20 cellular contexts compared by ENCODE assay signal in genomic region chr11:63760487-63761079, GRCh38. TPM values are rescaled to one million over a fixed set of nuclear protein-coding genes. Genes with fewer than 3 reads are reported as not detected.
DNase-seq lines count a peak whose midpoint lies in the region; ATAC-seq, FAIRE-seq and TF ChIP-seq lines count a peak whose summit lies in the region.
"Had no signal": no experiment of that assay in that cellular context is flagged by ENCODE, and none has a peak within 500 bp of the region (broad histone marks: within the 10 kb centered on the region; RNA-seq: fewer than 3 reads in every experiment).

No MANE protein-coding gene starts in this region.

- peaks cover 4% of the 10 kb centered on the region for H3K4me1 Mint-ChIP-seq in MCF 10A (ENCODE audit: insufficient read depth, unreplicated experiment)
- no peaks in the 10 kb centered on the region for H3K4me1 Mint-ChIP-seq in activated CD8-positive, alpha-beta T cell treated with anti-CD3 and anti-CD28 coated beads for 36 hours (ENCODE audit: low read depth)
- H3K4me1 Mint-ChIP-seq: CD14-positive monocyte, IgD-negative memory B cell had no signal

- TF ChIP-seq RAD21 in K562 (CRISPR knock-in tag; conservative IDR thresholded peaks at IDR 0.05 in 1 of 2, IDR thresholded peaks at IDR 0.05 in 1 of 2), result no peak

- H3K27ac Mint-ChIP-seq in MCF 10A (ENCODE audit: low read depth, unreplicated experiment), result no peak overlapping the region
- no peak overlapping the region for H3K27ac Mint-ChIP-seq in activated CD8-positive, alpha-beta T cell treated with anti-CD3 and anti-CD28 coated beads for 36 hours

- CTCF ChIA-PET in K562 (lab: Yijun Ruan, JAX; ENCODE audit: low intra/inter-chr PET ratio) (no interaction called here), MCF 10A (lab: Yijun Ruan, JAX) (interaction anchor here (0.6 to 1.0 kb wide), 2 partner anchors 15 to 118 kb away, joined by 3 read pairs; no protein-coding TSS in a partner anchor)
- CTCF ChIA-PET in activated CD8-positive, alpha-beta T cell treated with anti-CD3 and anti-CD28 coated beads for 36 hours (lab: Charles Lee), result interaction anchor here (1.4 kb wide), 1 partner anchor 22 kb away, joined by 4 read pairs; no protein-coding TSS in a partner anchor

- no peak overlapping the region for H4K8ac ChIP-seq in mesenchymal stem cell (ENCODE audit: low read length)

- in situ Hi-C loops in K562 (cut with MboI) (loop anchor here (10.0 kb wide), 1 partner anchor 384 kb away; no protein-coding TSS in a partner anchor), transverse colon (cut with MboI; ENCODE audit: low pct_ligation_motif_present in 1 of 4, low pct_unique_long_range_greater_than_20kb in 1 of 4, low sequenced_read_pairs in 3 of 4) (loop anchor here in 1 of 4 donors (10.0 kb wide), 1 partner anchor 184 kb away; no protein-coding TSS in a partner anchor)

- H3K27ac ChIP-seq in HUES48 (ENCODE audit: low read depth, low read length) (peak overlapping the region; percentile 91), K562 (ENCODE audit: extremely low read depth, low read depth, low read length) (no peak overlapping the region), iPS-20b (ENCODE audit: low read length) (peak overlapping the region; percentile 4), transverse colon (no peak overlapping the region), mesenchymal stem cell (ENCODE audit: low read length, poor library complexity, severe bottlenecking) (no peak overlapping the region)
- H3K27ac ChIP-seq: A549 had no signal

- no peaks in the 10 kb centered on the region for H3K27me3 Mint-ChIP-seq in MCF 10A (ENCODE audit: insufficient read depth, unreplicated experiment)
- H3K27me3 Mint-ChIP-seq in activated CD8-positive, alpha-beta T cell treated with anti-CD3 and anti-CD28 coated beads for 36 hours, result no peaks in the 10 kb centered on the region
- H3K27me3 Mint-ChIP-seq: IgD-negative memory B cell had no signal

- peak; percentile 46 for DNase-seq in 8988T
- DNase-seq in K562 (ENCODE audit: extremely low read depth in 1 of 4, low spot score in 3 of 4), result no peak
- no peak for DNase-seq in transverse colon
- DNase-seq in mesenchymal stem cell, result no peak
- no peak for DNase-seq in MCF 10A (ENCODE audit: unreplicated experiment)
- DNase-seq in activated CD8-positive, alpha-beta T cell treated with anti-CD3 and anti-CD28 coated beads for 36 hours, result no peak
- DNase-seq: GF-D8; MV-4-11; NCI-H1417 treated with DMSO at 0.1 percent for 48 hours; NCI-H2029; NCI-H524; NK-92 treated with Interleukin-12 subunit alpha and Interleukin-12 subunit beta, amount 100 ng/mL, for 24 hours; PC-3; SK-N-SH had no signal

- no peak overlapping the region for H2BK120ac ChIP-seq in mesenchymal stem cell (ENCODE audit: low read depth, low read length)

- no peaks in the 10 kb centered on the region for H3K27me3 ChIP-seq in HUES48 (ENCODE audit: control insufficient read depth, insufficient read depth, low read length)
- no peaks in the 10 kb centered on the region for H3K27me3 ChIP-seq in K562 (ENCODE audit: control insufficient read depth in 2 of 2, insufficient read depth in 2 of 2, low read length in 2 of 2)
- H3K27me3 ChIP-seq in iPS-20b (ENCODE audit: insufficient read depth, low read length), result no peaks in the 10 kb centered on the region
- no peaks in the 10 kb centered on the region for H3K27me3 ChIP-seq in transverse colon
- H3K27me3 ChIP-seq in mesenchymal stem cell (ENCODE audit: control insufficient read depth in 1 of 2, insufficient read depth in 1 of 2, low read length in 2 of 2), result no peaks in the 10 kb centered on the region

- H3K4me3 ChIP-seq in HUES48 (ENCODE audit: low read depth, low read length) (peak overlapping the region; percentile 90), K562 (no peak overlapping the region), iPS-20b (ENCODE audit: low read length) (peak overlapping the region; percentile 91), transverse colon (no peak overlapping the region), mesenchymal stem cell (ENCODE audit: insufficient read depth in 1 of 2, low read depth in 1 of 2, low read length in 2 of 2) (no peak overlapping the region)
- H3K4me3 ChIP-seq: A549 had no signal

- BruUV-seq in K562 (replicated peaks; lab: Mats Ljungman, UMichigan) (no TSS peak), MCF 10A (replicated peaks; lab: Mats Ljungman, UMichigan) (no TSS peak)

- H3K9me3 Mint-ChIP-seq in MCF 10A (ENCODE audit: unreplicated experiment), result no peaks in the 10 kb centered on the region
- H3K9me3 Mint-ChIP-seq in activated CD8-positive, alpha-beta T cell treated with anti-CD3 and anti-CD28 coated beads for 36 hours, result no peaks in the 10 kb centered on the region
- H3K9me3 Mint-ChIP-seq: IgD-negative memory B cell had no signal

- H3K4me1 ChIP-seq in HUES48 (ENCODE audit: control insufficient read depth, insufficient read depth, low read length) (peaks cover 25% of the 10 kb centered on the region), K562 (replicated peaks in 1 of 2; ENCODE audit: control insufficient read depth in 2 of 2, insufficient read depth in 2 of 2, low read length in 2 of 2) (peaks cover 0 to 25% of the 10 kb centered on the region in 2 experiments; a peak in 2 of 5 replicates), iPS-20b (ENCODE audit: insufficient read depth, low read length) (peaks cover 27% of the 10 kb centered on the region; the same call in 1 of the 2 replicates), transverse colon (peaks cover 8 to 38% (median 31%) of the 10 kb centered on the region in 4 donors), mesenchymal stem cell (ENCODE audit: control insufficient read depth, insufficient read depth, low read depth, low read length) (peaks cover 38% of the 10 kb centered on the region)

- no peak overlapping the region for H3K4me2 ChIP-seq in K562 (ENCODE audit: insufficient read depth, low read length)
- no peak overlapping the region for H3K4me2 ChIP-seq in mesenchymal stem cell (ENCODE audit: low read length, poor library complexity, severe bottlenecking)
- H3K4me2 ChIP-seq: A549, SK-N-SH had no signal

- no peaks in the 10 kb centered on the region for H3K79me2 ChIP-seq in K562 (ENCODE audit: control insufficient read depth, insufficient read depth, low read length)

- H4K91ac ChIP-seq in mesenchymal stem cell (ENCODE audit: low read length), result no peak overlapping the region

- H3K36me3 ChIP-seq in HUES48 (ENCODE audit: control insufficient read depth, insufficient read depth, low read length) (peaks cover 38% of the 10 kb centered on the region), K562 (ENCODE audit: control insufficient read depth, insufficient read depth, low read length) (peaks cover 69% of the 10 kb centered on the region; the same call in 2 of the 3 replicates), iPS-20b (ENCODE audit: insufficient read depth, low read depth, low read length) (peaks cover 48% of the 10 kb centered on the region), transverse colon (peaks cover 0 to 18% (median 0%) of the 10 kb centered on the region in 4 donors), mesenchymal stem cell (ENCODE audit: control insufficient read depth in 1 of 2, insufficient read depth in 2 of 2, low read depth in 1 of 2, low read length in 2 of 2) (peaks cover 48 to 56% of the 10 kb centered on the region in 2 experiments)

- H4K20me1 ChIP-seq in K562 (replicated peaks; ENCODE audit: control insufficient read depth, insufficient read depth, low read length), result no peaks in the 10 kb centered on the region

- H3K23ac ChIP-seq in mesenchymal stem cell (ENCODE audit: low read length in 2 of 2), result no peak overlapping the region

- no peaks in the 10 kb centered on the region for H3K9me1 ChIP-seq in K562 (ENCODE audit: control insufficient read depth, insufficient read depth, low read length)

- intact Hi-C loops in K562 (cut with micrococcal nuclease) (no loop called here), transverse colon (cut with DNase I; ENCODE audit: low total_unique reads) (loop anchor here (10.0 kb wide), 1 partner anchor 76 kb away; the partner anchor contains the start of gene RTN3), MCF 10A (cut with micrococcal nuclease) (no loop called here)
- intact Hi-C loops in activated CD8-positive, alpha-beta T cell treated with anti-CD3 and anti-CD28 coated beads for 36 hours (cut with micrococcal nuclease), result no loop called here

- H3K36me3 Mint-ChIP-seq in MCF 10A (ENCODE audit: insufficient read depth, unreplicated experiment), result peaks cover 62% of the 10 kb centered on the region
- peaks cover 3% of the 10 kb centered on the region for H3K36me3 Mint-ChIP-seq in activated CD8-positive, alpha-beta T cell treated with anti-CD3 and anti-CD28 coated beads for 36 hours (ENCODE audit: low read depth)
- H3K36me3 Mint-ChIP-seq: IgD-negative memory B cell had no signal

- H3K9me3 ChIP-seq in HUES48 (ENCODE audit: control insufficient read depth, insufficient read depth, low read length) (no peaks in the 10 kb centered on the region), K562 (replicated peaks; ENCODE audit: control insufficient read depth, insufficient read depth, low read depth, low read length) (no peaks in the 10 kb centered on the region), iPS-20b (ENCODE audit: insufficient read depth, low read depth, low read length) (no peaks in the 10 kb centered on the region), transverse colon (no peaks in the 10 kb centered on the region), mesenchymal stem cell (ENCODE audit: control insufficient read depth, low read length) (no peaks in the 10 kb centered on the region)
- H3K9me3 ChIP-seq: A549, SK-N-SH had no signal

- no peak for TF ChIP-seq CTCF in K562 (IDR thresholded peaks at IDR 0.05 in 2 of 3, conservative IDR thresholded peaks at IDR 0.05 in 1 of 3; ENCODE audit: insufficient read depth in 2 of 3, low read depth in 1 of 3, low read length in 3 of 3)
- no peak for TF ChIP-seq CTCF in transverse colon (IDR thresholded peaks at IDR 0.05)
- TF ChIP-seq CTCF in MCF 10A (IDR thresholded peaks at IDR 0.05; ENCODE audit: unreplicated experiment), result no peak
- TF ChIP-seq CTCF in activated CD8-positive, alpha-beta T cell treated with anti-CD3 and anti-CD28 coated beads for 36 hours (IDR thresholded peaks at IDR 0.05), result no peak

- H3K9ac ChIP-seq in HUES48 (ENCODE audit: low read depth, low read length) (no peak overlapping the region), K562 (ENCODE audit: insufficient read depth in 1 of 2, low read depth in 2 of 2, low read length in 2 of 2) (no peak overlapping the region), iPS-20b (ENCODE audit: low read depth, low read length) (peak overlapping the region; percentile 91; the same call in 1 of the 2 replicates), mesenchymal stem cell (ENCODE audit: low read length) (no peak overlapping the region)
- H3K9ac ChIP-seq: SK-N-SH had no signal

- POLR2A ChIA-PET in K562 (lab: Yijun Ruan, JAX), result interaction anchor here (0.6 to 0.7 kb wide), 2 partner anchors 15 to 266 kb away, joined by 3 to 4 read pairs; no protein-coding TSS in a partner anchor
- POLR2A ChIA-PET in MCF 10A (lab: Yijun Ruan, JAX), result no interaction called here
- POLR2A ChIA-PET in activated CD8-positive, alpha-beta T cell treated with anti-CD3 and anti-CD28 coated beads for 36 hours (lab: Charles Lee), result no interaction called here

- no peak overlapping the region for H2BK5ac ChIP-seq in mesenchymal stem cell (ENCODE audit: low read depth, low read length, poor library complexity, severe bottlenecking)

- H3K4ac ChIP-seq in mesenchymal stem cell (ENCODE audit: low read depth in 1 of 2, low read length in 2 of 2), result no peak overlapping the region

- ATAC-seq in K562, result peak; percentile 40
- ATAC-seq in activated CD8-positive, alpha-beta T cell treated with anti-CD3 and anti-CD28 coated beads for 36 hours, result no peak
- ATAC-seq: A549, PC-3, Right ventricle myocardium inferior had no signal

- H3K4me3 Mint-ChIP-seq in MCF 10A (ENCODE audit: unreplicated experiment), result no peak overlapping the region
- H3K4me3 Mint-ChIP-seq in activated CD8-positive, alpha-beta T cell treated with anti-CD3 and anti-CD28 coated beads for 36 hours, result no peak overlapping the region
- H3K4me3 Mint-ChIP-seq: CD14-positive monocyte, IgD-negative memory B cell had no signal

- H3K14ac ChIP-seq in mesenchymal stem cell (ENCODE audit: low read length in 2 of 2), result no peak overlapping the region

- no peak overlapping the region for H2BK12ac ChIP-seq in mesenchymal stem cell (ENCODE audit: low read length in 2 of 2)

- no peak overlapping the region for H2AK5ac ChIP-seq in mesenchymal stem cell (ENCODE audit: low read length, severe bottlenecking)

- H3K79me1 ChIP-seq in mesenchymal stem cell (replicated peaks; ENCODE audit: low read length, poor library complexity, severe bottlenecking), result peaks cover 20% of the 10 kb centered on the region

- no peak overlapping the region for H3K18ac ChIP-seq in mesenchymal stem cell (ENCODE audit: low read depth in 1 of 2, low read length in 2 of 2)

- 72% methylated on average over 4 of the region's 5 CpGs for WGBS in K562 (ENCODE audit: insufficient coverage, low coverage, missing lambda C conversion rate)
- 60 to 90% methylated on average over 1 to 5 of the region's 5 CpGs for WGBS in transverse colon (ENCODE audit: low coverage in 1 of 2), 2 donors
- 92% methylated on average over 5 of the region's 5 CpGs for WGBS in mesenchymal stem cell

- TF ChIP-seq EP300 in K562 (IDR thresholded peaks at IDR 0.05; ENCODE audit: low read length) (no peak), transverse colon (IDR thresholded peaks at IDR 0.05; ENCODE audit: low read depth) (no peak)

- no peak overlapping the region for H2BK15ac ChIP-seq in mesenchymal stem cell (ENCODE audit: low read depth, poor library complexity, severe bottlenecking)

- no peak for FAIRE-seq in K562 (lab: Jason Lieb, UNC)
- FAIRE-seq: A549 had no signal

- H2AFZ ChIP-seq in K562 (ENCODE audit: low read depth, low read length) (no peak overlapping the region), mesenchymal stem cell (ENCODE audit: low read depth, low read length) (no peak overlapping the region)

- TF ChIP-seq POLR2A in K562 (conservative IDR thresholded peaks at IDR 0.05), result no peak; the same call in 1 of the 2 replicates
- no peak for TF ChIP-seq POLR2A in transverse colon (IDR thresholded peaks at IDR 0.05)

RNA-seq across cellular contexts. Expression of gene ZFTA, which starts 8.0 kb away (rescaled TPM):
- 11.1 and 14.8 TPM in 2 replicates for total RNA-seq in K562 (2011; cell fraction: chromatin; rRNA removed; ENCODE audit: low replicate concordance)
- total RNA-seq in K562 (2011; cell fraction: nucleolus; rRNA removed), result 8.8 and 11.5 TPM in 2 replicates
- 12.8 and 16.3 TPM in 2 replicates for total RNA-seq in K562 (2011; cell fraction: nucleoplasm; rRNA removed)
- total RNA-seq in K562 (2014; rRNA removed) (6.7 and 7.6 TPM in 2 replicates), K562 (2014; rRNA removed; fragmentation: Illumina TruSeq; extraction: Trizol) (2.9 and 3.0 TPM in 2 replicates), K562 (2015; rRNA removed; fragmentation: Illumina TruSeq; extraction: Trizol) (3.7 and 4.2 TPM in 2 replicates), K562 (2021) (8.4 and 12.3 TPM in 2 replicates), transverse colon (10 to 100 TPM in 3 of 4 donors, 1 to 10 TPM in 1; 4.6 to 15.7 (median 11.0) TPM), MCF 10A (2022) (2.6 and 5.2 TPM in 2 replicates)
- polyA plus RNA-seq in K562 (2011; rRNA removed) (2.6 and 2.8 TPM in 2 replicates), K562 (2014; fragmentation: Illumina TruSeq; extraction: Trizol) (2.5 and 2.6 TPM in 2 replicates), K562 (2014; fragmentation: Nextera tagmentation; extraction: Ambion mirVana) (under 1 TPM; 0.45 TPM), K562 (2014; rRNA removed) (4.6 and 5.1 TPM in 2 replicates)
- polyA plus RNA-seq in K562 (2011; cell fraction: cytosol; rRNA removed), result 1.7 and 4.1 TPM in 2 replicates
- 10.4 and 14.9 TPM in 2 replicates for polyA plus RNA-seq in K562 (2011; cell fraction: nucleus; rRNA removed)
- polyA plus RNA-seq in K562 (2012), result 3.1 and 3.3 TPM in 2 replicates
- 1.9 and 2.1 TPM in 2 replicates for polyA minus RNA-seq in K562 (2011; rRNA and poly(A)+ RNA removed)
- 2.3 and 4.7 TPM in 2 replicates for polyA minus RNA-seq in K562 (2011; cell fraction: cytosol; rRNA and poly(A)+ RNA removed)
- 5.1 and 5.3 TPM in 2 replicates for polyA minus RNA-seq in K562 (2011; cell fraction: nucleus; rRNA and poly(A)+ RNA removed)
- polyA plus RNA-seq in mesenchymal stem cell (2013, experiment 1 of 2), result 15.0 TPM
- polyA plus RNA-seq in mesenchymal stem cell (2013, experiment 2 of 2), result 15.0 TPM
- 1 to 10 TPM; 4.1 to 4.3 TPM for total RNA-seq in activated CD8-positive, alpha-beta T cell treated with anti-CD3 and anti-CD28 coated beads for 36 hours
- polyA plus RNA-seq: CD14-positive monocyte had no signal

RNA-seq across cellular contexts. Expression of gene SPINDOC, which starts 52.7 kb away (rescaled TPM):
- total RNA-seq in K562 (2011; cell fraction: chromatin; rRNA removed; ENCODE audit: low replicate concordance), result 22.0 and 38.1 TPM in 2 replicates
- 26.2 and 28.3 TPM in 2 replicates for total RNA-seq in K562 (2011; cell fraction: nucleolus; rRNA removed)
- 23.4 and 29.6 TPM in 2 replicates for total RNA-seq in K562 (2011; cell fraction: nucleoplasm; rRNA removed)
- total RNA-seq in K562 (2014; rRNA removed) (36.3 and 39.3 TPM in 2 replicates), K562 (2014; rRNA removed; fragmentation: Illumina TruSeq; extraction: Trizol) (11.5 and 11.8 TPM in 2 replicates), K562 (2015; rRNA removed; fragmentation: Illumina TruSeq; extraction: Trizol) (31.4 and 31.9 TPM in 2 replicates), K562 (2021) (33.0 and 35.3 TPM in 2 replicates), transverse colon (1 to 10 TPM; 1.5 to 9.8 (median 5.2) TPM), MCF 10A (2022) (17.1 and 21.4 TPM in 2 replicates)
- polyA plus RNA-seq in K562 (2011; rRNA removed) (15.1 and 16.9 TPM in 2 replicates), K562 (2014; fragmentation: Illumina TruSeq; extraction: Trizol) (19.6 and 26.5 TPM in 2 replicates), K562 (2014; fragmentation: Nextera tagmentation; extraction: Ambion mirVana) (under 1 TPM; 0.70 to 0.95 TPM), K562 (2014; rRNA removed) (35.0 and 38.6 TPM in 2 replicates)
- polyA plus RNA-seq in K562 (2011; cell fraction: cytosol; rRNA removed), result 18.9 and 34.3 TPM in 2 replicates
- 17.4 and 25.9 TPM in 2 replicates for polyA plus RNA-seq in K562 (2011; cell fraction: nucleus; rRNA removed)
- 29.5 and 34.3 TPM in 2 replicates for polyA plus RNA-seq in K562 (2012)
- polyA minus RNA-seq in K562 (2011; rRNA and poly(A)+ RNA removed), result 4.3 and 4.6 TPM in 2 replicates
- polyA minus RNA-seq in K562 (2011; cell fraction: cytosol; rRNA and poly(A)+ RNA removed), result 10.5 and 11.5 TPM in 2 replicates
- 7.0 and 7.8 TPM in 2 replicates for polyA minus RNA-seq in K562 (2011; cell fraction: nucleus; rRNA and poly(A)+ RNA removed)
- 35.3 TPM for polyA plus RNA-seq in mesenchymal stem cell (2013, experiment 1 of 2)
- polyA plus RNA-seq in mesenchymal stem cell (2013, experiment 2 of 2), result 35.1 TPM
- total RNA-seq in activated CD8-positive, alpha-beta T cell treated with anti-CD3 and anti-CD28 coated beads for 36 hours, result 10 to 100 TPM; 28.4 to 29.0 TPM

Comparison
In these comparisons a context has a peak if more than half of its experiments do, and no peak if none do; other contexts are left out.
1. H3K27ac ChIP-seq: peak in HUES48 (single experiment) and iPS-20b (single experiment); none in K562 (single experiment), transverse colon (0 of 4) and mesenchymal stem cell (single experiment).
2. H3K4me3 ChIP-seq: peak in HUES48 (single experiment) and iPS-20b (single experiment); none in K562 (single experiment), transverse colon (0 of 4) and mesenchymal stem cell (0 of 2).